Comparison of ENCODE assay signal across 10 cellular contexts in the genomic region with DNA sequence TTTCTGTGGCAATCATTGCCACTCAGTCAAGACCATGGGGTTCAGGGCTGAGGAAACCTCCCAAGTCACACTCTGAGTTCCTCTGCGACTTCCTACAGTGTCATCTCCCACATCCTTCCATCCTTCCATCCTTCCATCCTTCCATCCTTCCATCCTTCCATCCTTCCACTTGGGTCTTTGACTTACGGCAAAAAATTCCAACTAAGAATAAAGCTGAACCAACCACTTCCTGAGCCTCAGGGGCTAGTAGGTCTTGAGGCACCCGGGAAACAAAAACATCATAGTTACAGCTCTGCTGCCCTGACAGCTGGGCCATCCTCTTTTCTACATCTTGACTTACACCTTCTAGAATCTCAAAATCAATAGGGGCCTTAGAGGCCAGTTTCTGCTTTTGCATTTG. TPM values are rescaled to one million over a fixed set of nuclear protein-coding genes. Genes with fewer than 3 reads are reported as not detected.
DNase-seq lines count a peak whose midpoint lies in the region; ATAC-seq and TF ChIP-seq lines count a peak whose summit lies in the region.
"Had no signal": no experiment of that assay in that cellular context is flagged by ENCODE, and none has a peak within 500 bp of the region (broad histone marks: within the 10 kb centered on the region; RNA-seq: fewer than 3 reads in every experiment).

No MANE protein-coding gene starts in this region.

- H3K23ac ChIP-seq in IMR-90 (ENCODE audit: low read depth, low read length): peak overlapping the region; percentile 46; the same call in 1 of the 2 replicates

- H2AFZ ChIP-seq in IMR-90 (replicated peaks; ENCODE audit: low read length, poor library complexity): peak overlapping the region; percentile 15

- peak overlapping the region; percentile 71 for H3K14ac ChIP-seq in IMR-90 (replicated peaks; ENCODE audit: low read depth, low read length)

- no peak for TF ChIP-seq RAD21 in IMR-90 (IDR thresholded peaks at IDR 0.05; ENCODE audit: low read length)

- DNase-seq in IMR-90: no peak
- DNase-seq in adrenal gland: no peak
- DNase-seq in left lung: no peak
- no peak for DNase-seq in substantia nigra (lab: John Stamatoyannopoulos, UW)
- DNase-seq in sigmoid colon: no peak
- DNase-seq in T-helper 9 cell: no peak
- DNase-seq: stimulated activated naive CD8-positive, alpha-beta T cell treated with anti-CD3 and anti-CD28 coated beads, Interleukin-15, amount 100 ng/mL, for 72 hours had no signal

- H3K27ac ChIP-seq in IMR-90 (ENCODE audit: insufficient read depth, low read length) (peak overlapping the region; percentile 77), adrenal gland (peak overlapping the region; percentile 26 to 94 (median 83)), left lung (peak overlapping the region; percentile 57), substantia nigra (ENCODE audit: low read depth, low read length, poor library complexity, severe bottlenecking) (peak overlapping the region; percentile 2), sigmoid colon (no peak overlapping the region)
- H3K27ac ChIP-seq: coronary artery, right atrium auricular region had no signal

- peak overlapping the region; percentile 96 for H2BK120ac ChIP-seq in IMR-90 (ENCODE audit: low read depth, low read length)

- WGBS in IMR-90 (ENCODE audit: extremely low coverage in 2 of 2, insufficient read length in 1 of 2), 2 experiments: 100% methylated on average over 2 of the region's 3 CpGs; no CpG with 5 or more reads in 1 of the 2 experiments
- WGBS in adrenal gland, 4 donors: 83 to 94% (median 89%) methylated on average over 3 of the region's 3 CpGs
- 73 to 85% methylated on average over 3 of the region's 3 CpGs for WGBS in sigmoid colon, 2 donors

- TF ChIP-seq POLR2A in IMR-90 (IDR thresholded peaks at IDR 0.05; ENCODE audit: low read depth, low read length) (no peak), adrenal gland (IDR thresholded peaks at IDR 0.05) (no peak), sigmoid colon (IDR thresholded peaks at IDR 0.05) (no peak)

- peak overlapping the region; percentile 82 for H2BK5ac ChIP-seq in IMR-90 (ENCODE audit: low read depth, low read length, poor library complexity, severe bottlenecking)

- no peaks in the 10 kb centered on the region for H4K20me1 ChIP-seq in IMR-90 (ENCODE audit: insufficient read depth, low read length)

- H2AK5ac ChIP-seq in IMR-90 (ENCODE audit: low read depth, low read length): peak overlapping the region; percentile 87

- dilution Hi-C loops in IMR-90 (cut with HindIII; ENCODE audit: low sequenced_read_pairs, unreplicated experiment): no loop called here

- POLR2A ChIA-PET in IMR-90 (lab: Charles Lee; ENCODE audit: unreplicated experiment): no interaction called here

- no peak overlapping the region for H3K4me3 ChIP-seq in IMR-90 (ENCODE audit: insufficient read depth, low read depth, low read length)
- H3K4me3 ChIP-seq in adrenal gland: no peak overlapping the region
- no peak overlapping the region for H3K4me3 ChIP-seq in left lung
- no peak overlapping the region for H3K4me3 ChIP-seq in sigmoid colon
- H3K4me3 ChIP-seq: coronary artery, right atrium auricular region had no signal

- H3K9me3 ChIP-seq in IMR-90 (ENCODE audit: control insufficient read depth, insufficient read depth, low read length) (no peaks in the 10 kb centered on the region), adrenal gland (replicated peaks in 1 of 3) (no peaks in the 10 kb centered on the region), left lung (no peaks in the 10 kb centered on the region), sigmoid colon (no peaks in the 10 kb centered on the region)
- H3K9me3 ChIP-seq: right atrium auricular region had no signal

- ATAC-seq in IMR-90 (ENCODE audit: low read depth) (no peak), left lung (no peak), GM18870 (IDR thresholded peaks at IDR 0.05; ENCODE audit: unreplicated experiment) (no peak)
- ATAC-seq: stimulated activated naive CD8-positive, alpha-beta T cell treated with anti-CD3 and anti-CD28 coated beads, Interleukin-15, amount 100 ng/mL, for 72 hours had no signal

- peak overlapping the region; percentile 93 for H3K4ac ChIP-seq in IMR-90 (ENCODE audit: low read depth, low read length)

- H4K91ac ChIP-seq in IMR-90 (ENCODE audit: insufficient read depth, low read depth, low read length): peak overlapping the region; percentile 58

- peaks cover 17% of the 10 kb centered on the region for H3K9me1 ChIP-seq in IMR-90 (ENCODE audit: insufficient read depth, low read length)

- no TSS peak for BruUV-seq in IMR-90 (replicated peaks; lab: Mats Ljungman, UMichigan)

- no peaks in the 10 kb centered on the region for H3K27me3 ChIP-seq in IMR-90 (ENCODE audit: control insufficient read depth, insufficient read depth, low read length)
- H3K27me3 ChIP-seq in adrenal gland: no peaks in the 10 kb centered on the region
- H3K27me3 ChIP-seq in left lung: no peaks in the 10 kb centered on the region
- H3K27me3 ChIP-seq in sigmoid colon: no peaks in the 10 kb centered on the region
- H3K27me3 ChIP-seq: right atrium auricular region had no signal

- CTCF ChIA-PET in IMR-90 (lab: Yijun Ruan, JAX): no interaction called here

- no peaks in the 10 kb centered on the region for H3K79me1 ChIP-seq in IMR-90 (ENCODE audit: low read depth in 1 of 2, low read length in 2 of 2)

- H3K56ac ChIP-seq in IMR-90 (ENCODE audit: extremely low read depth, insufficient read depth, low read length): peak overlapping the region; percentile 48; the same call in 1 of the 2 replicates

- H2AK9ac ChIP-seq in IMR-90 (replicated peaks; ENCODE audit: low read depth, low read length, poor library complexity): peak overlapping the region; percentile 4

- H3K9ac ChIP-seq in IMR-90 (ENCODE audit: low read depth, low read length): no peak overlapping the region

- in situ Hi-C loops in IMR-90 (cut with MboI; ENCODE audit: low sequenced_read_pairs): no loop called here

- peak overlapping the region; percentile 58; the same call in 1 of the 2 replicates for H3K18ac ChIP-seq in IMR-90 (ENCODE audit: low read depth, low read length)

- no peaks in the 10 kb centered on the region for H3K36me3 ChIP-seq in IMR-90 (ENCODE audit: control insufficient read depth, insufficient read depth, low read length)
- H3K36me3 ChIP-seq in adrenal gland (replicated peaks in 1 of 2): no peaks in the 10 kb centered on the region
- H3K36me3 ChIP-seq in left lung: peaks cover 0 to 5% of the 10 kb centered on the region in 2 donors
- H3K36me3 ChIP-seq in sigmoid colon: no peaks in the 10 kb centered on the region
- H3K36me3 ChIP-seq: right atrium auricular region had no signal

- peak overlapping the region; percentile 96 for H2BK20ac ChIP-seq in IMR-90 (ENCODE audit: low read depth, low read length)

- H4K8ac ChIP-seq in IMR-90 (ENCODE audit: low read depth in 2 of 2, low read length in 2 of 2): peak overlapping the region; percentile 14 to 74; a peak in 3 of 4 replicates

- TF ChIP-seq EP300 in sigmoid colon (IDR thresholded peaks at IDR 0.05): no peak

- peak overlapping the region; percentile 95 for H2BK15ac ChIP-seq in IMR-90 (ENCODE audit: low read depth, low read length)

- H3K4me1 ChIP-seq in IMR-90 (ENCODE audit: control insufficient read depth, insufficient read depth, low read length) (peaks cover 11% of the 10 kb centered on the region), adrenal gland (replicated peaks in 1 of 2) (peaks cover 15 to 35% of the 10 kb centered on the region in 2 donors), left lung (peaks cover 28 to 55% of the 10 kb centered on the region in 2 donors), sigmoid colon (no peaks in the 10 kb centered on the region)

- TF ChIP-seq CTCF in IMR-90 (conservative IDR thresholded peaks at IDR 0.05; ENCODE audit: low read depth, low read length) (no peak), adrenal gland (IDR thresholded peaks at IDR 0.05) (no peak), left lung (IDR thresholded peaks at IDR 0.05) (no peak), sigmoid colon (IDR thresholded peaks at IDR 0.05) (no peak)

- peak overlapping the region; percentile 27; the same call in 1 of the 2 replicates for H4K5ac ChIP-seq in IMR-90 (ENCODE audit: low read depth, low read length)

- no peak overlapping the region for H3K4me2 ChIP-seq in IMR-90 (ENCODE audit: low read depth, low read length)

- intact Hi-C loops in IMR-90 (cut with micrococcal nuclease) (no loop called here), adrenal gland (cut with DNase I) (no loop called here), left lung (cut with DNase I) (no loop called here), sigmoid colon (cut with DNase I) (no loop called here)

TF ChIP-seq in IMR-90, 13 proteins besides CTCF, POLR2A, EP300 and RAD21:
- no peak for TF ChIP-seq RCOR1 (IDR thresholded peaks at IDR 0.05; ENCODE audit: insufficient replicate concordance, low read length)
- TF ChIP-seq FOS (IDR thresholded peaks at IDR 0.05; ENCODE audit: low read depth, low read length): no peak

RNA-seq across cellular contexts. Expression of gene EHF, which starts 32.1 kb away (rescaled TPM):
- total RNA-seq in IMR-90 (2012; rRNA removed): under 0.01 TPM in 1 of 2 replicates, not detected in the other
- polyA plus RNA-seq in IMR-90 (2012; rRNA removed): not detected in 2 replicates
- polyA plus RNA-seq in IMR-90 (2012; cell fraction: cytosol; rRNA removed): not detected in 2 replicates
- polyA plus RNA-seq in IMR-90 (2012; cell fraction: nucleus; rRNA removed; ENCODE audit: low replicate concordance): not detected in 2 replicates
- total RNA-seq in adrenal gland: 1 to 10 TPM in 5 of 8 donors, under 1 TPM in 3; 0.43 to 6.8 (median 1.3) TPM
- polyA plus RNA-seq in adrenal gland: under 1 TPM; 0.38 to 0.64 (median 0.40) TPM
- total RNA-seq in left lung: 10 to 100 TPM; 41.1 to 53.1 TPM
- 1 to 10 TPM in 2 of 4 donors, not detected in 2; 1.4 to 3.9 TPM for total RNA-seq in sigmoid colon
- 100 to 1,000 TPM in 1 of 3 donors, 10 to 100 TPM in 2; 60.7 to 151 (median 94.7) TPM for polyA plus RNA-seq in sigmoid colon

Comparison
In these comparisons a context has a peak if more than half of its experiments do, and no peak if none do; other contexts are left out.
1. H3K27ac ChIP-seq: peak in IMR-90 (single experiment), adrenal gland (5 of 5), left lung (2 of 2) and substantia nigra (single experiment); none in sigmoid colon (0 of 4).
2. RNA of gene EHF, which starts 32.1 kb away (total RNA-seq): 41.1 to 53.1 TPM in left lung; 0.43 to 6.8 TPM in adrenal gland, 1.4 to 3.9 TPM in sigmoid colon and under 0.01 TPM in IMR-90; every median in the first group is over 4 times any median in the second.